In genomic region chr9:124274228-124274627, GRCh38 we compare ENCODE assay signal across 20 cellular contexts.
DNase-seq lines count a peak whose midpoint lies in the region; ATAC-seq and TF ChIP-seq lines count a peak whose summit lies in the region.
"Had no signal": no experiment of that assay in that cellular context is flagged by ENCODE, and none has a peak within 500 bp of the region (broad histone marks: within the 10 kb centered on the region; RNA-seq: fewer than 3 reads in every experiment).

No MANE protein-coding gene starts in this region.

- peak overlapping the region; percentile 67 for H3K27ac Mint-ChIP-seq in dendritic cell treated with granulocyte-macrophage colony-stimulating factor and Interleukin-4, amounts not matched to agents 40 ng/mL and 50 ng/mL, for 4 days
- peak overlapping the region in 2 of 3 experiments; percentile 40 to 66 for H3K27ac Mint-ChIP-seq in nephron
- H3K27ac Mint-ChIP-seq: activated CD4-positive, alpha-beta T cell treated with anti-CD3 and anti-CD28 coated beads for 36 hours; progenitor cell of endocrine pancreas had no signal

- H3K4me3 ChIP-seq in tibial artery = no peak overlapping the region
- H3K4me3 ChIP-seq: adrenal gland; BLaER1 treated with 17β-estradiol and CSF1 and Interleukin-3, amounts not matched to agents 10 nM and 100 nM; gastrocnemius medialis had no signal

- H3K27ac ChIP-seq in tibial artery = peak overlapping the region; percentile 87 to 93
- H3K27ac ChIP-seq: adrenal gland; BLaER1 treated with 17β-estradiol and CSF1 and Interleukin-3, amounts not matched to agents 10 nM and 100 nM; gastrocnemius medialis had no signal

- ATAC-seq in HG02763 (IDR thresholded peaks at IDR 0.05; ENCODE audit: unreplicated experiment) (no peak), HG03159 (IDR thresholded peaks at IDR 0.05; ENCODE audit: unreplicated experiment) (no peak)
- ATAC-seq: activated CD4-positive, alpha-beta T cell treated with anti-CD3 and anti-CD28 coated beads for 36 hours; gastrocnemius medialis; HCT116 had no signal

- no peaks in the 10 kb centered on the region for H3K9me3 Mint-ChIP-seq in dendritic cell treated with granulocyte-macrophage colony-stimulating factor and Interleukin-4, amounts not matched to agents 40 ng/mL and 50 ng/mL, for 4 days
- H3K9me3 Mint-ChIP-seq in nephron = no peaks in the 10 kb centered on the region

- H3K27me3 Mint-ChIP-seq in dendritic cell treated with granulocyte-macrophage colony-stimulating factor and Interleukin-4, amounts not matched to agents 40 ng/mL and 50 ng/mL, for 4 days = no peaks in the 10 kb centered on the region
- H3K27me3 Mint-ChIP-seq in nephron (ENCODE audit: low read depth) = no peaks in the 10 kb centered on the region
- H3K27me3 Mint-ChIP-seq: progenitor cell of endocrine pancreas had no signal

- H3K4me1 ChIP-seq in tibial artery = peaks cover 8 to 91% (median 77%) of the 10 kb centered on the region in 4 donors

- in situ Hi-C loops in GM13976 (cut with MboI; ENCODE audit: low sequenced_read_pairs, unreplicated experiment) = no loop called here

- intact Hi-C loops in dendritic cell treated with granulocyte-macrophage colony-stimulating factor and Interleukin-4, amounts not matched to agents 40 ng/mL and 50 ng/mL, for 4 days (cut with micrococcal nuclease) = no loop called here
- intact Hi-C loops in tibial artery (cut with DNase I; ENCODE audit: low total_unique reads) = no loop called here

- DNase-seq in MV-4-11 (lab: John Stamatoyannopoulos, UW) = peak; percentile 44
- DNase-seq in tibial artery = no peak
- no peak for DNase-seq in GM13976 (ENCODE audit: low spot score)
- no peak for DNase-seq in RPMI8226
- DNase-seq: activated CD4-positive, alpha-beta T cell treated with anti-CD3 and anti-CD28 coated beads for 36 hours; activated naive CD4-positive, alpha-beta T cell treated with Interleukin-2 at 50 U/mL for 16 hours; activated T-cell treated with anti-CD3 and anti-CD28 coated beads, Interleukin-2, amount 50 U/mL, for 48 hours; adrenal gland; gastrocnemius medialis; islet precursor cell; NCI-H1417 treated with DMSO at 0.1 percent for 48 hours; NCI-H2107; NCI-H446 treated with DMSO at 0.1 percent for 48 hours had no signal

- no peaks in the 10 kb centered on the region for H3K9me3 ChIP-seq in tibial artery
- H3K9me3 ChIP-seq: adrenal gland; BLaER1 treated with 17β-estradiol and CSF1 and Interleukin-3, amounts not matched to agents 10 nM and 100 nM; gastrocnemius medialis had no signal

- H3K36me3 ChIP-seq in tibial artery = no peaks in the 10 kb centered on the region
- H3K36me3 ChIP-seq: adrenal gland, gastrocnemius medialis had no signal

- H3K27me3 ChIP-seq in tibial artery = no peaks in the 10 kb centered on the region
- H3K27me3 ChIP-seq: adrenal gland; BLaER1 treated with 17β-estradiol and CSF1 and Interleukin-3, amounts not matched to agents 10 nM and 100 nM; gastrocnemius medialis had no signal

- TF ChIP-seq CTCF in nephron (IDR thresholded peaks at IDR 0.05; ENCODE audit: unreplicated experiment in 3 of 3) = no peak
- no peak for TF ChIP-seq CTCF in tibial artery (IDR thresholded peaks at IDR 0.05)
- TF ChIP-seq CTCF in GM13976 (IDR thresholded peaks at IDR 0.05; ENCODE audit: borderline replicate concordance, control extremely low read depth, extremely low read depth, insufficient read depth, missing control alignments) = no peak

- H3K36me3 Mint-ChIP-seq in dendritic cell treated with granulocyte-macrophage colony-stimulating factor and Interleukin-4, amounts not matched to agents 40 ng/mL and 50 ng/mL, for 4 days (ENCODE audit: low read depth) = peaks cover 90% of the 10 kb centered on the region
- H3K36me3 Mint-ChIP-seq in nephron (ENCODE audit: low read depth) = no peaks in the 10 kb centered on the region

- no peak overlapping the region for H3K4me3 Mint-ChIP-seq in dendritic cell treated with granulocyte-macrophage colony-stimulating factor and Interleukin-4, amounts not matched to agents 40 ng/mL and 50 ng/mL, for 4 days
- no peak overlapping the region for H3K4me3 Mint-ChIP-seq in nephron
- H3K4me3 Mint-ChIP-seq: activated CD4-positive, alpha-beta T cell treated with anti-CD3 and anti-CD28 coated beads for 36 hours had no signal

- H3K4me1 Mint-ChIP-seq in dendritic cell treated with granulocyte-macrophage colony-stimulating factor and Interleukin-4, amounts not matched to agents 40 ng/mL and 50 ng/mL, for 4 days (ENCODE audit: low read depth) = peaks cover 100% of the 10 kb centered on the region
- peaks cover 36% of the 10 kb centered on the region for H3K4me1 Mint-ChIP-seq in nephron
- H3K4me1 Mint-ChIP-seq: activated CD4-positive, alpha-beta T cell treated with anti-CD3 and anti-CD28 coated beads for 36 hours had no signal
